2 cellular contexts compared by ENCODE assay signal in genomic region chr22:36612458-36612857, GRCh38.
TF ChIP-seq lines count a peak whose summit lies in the region.

No MANE protein-coding gene starts in this region.

TF ChIP-seq in IMR-90, 13 proteins besides CTCF, POLR2A, EP300 and RAD21:
- TF ChIP-seq SMC3 (IDR thresholded peaks at IDR 0.05; ENCODE audit: low read depth, low read length) = no peak
- TF ChIP-seq RCOR1 (IDR thresholded peaks at IDR 0.05; ENCODE audit: insufficient replicate concordance, low read length) = no peak
- no peak for TF ChIP-seq MAFK (IDR thresholded peaks at IDR 0.05; ENCODE audit: low read depth, low read length)
- TF ChIP-seq, protein P1, sequence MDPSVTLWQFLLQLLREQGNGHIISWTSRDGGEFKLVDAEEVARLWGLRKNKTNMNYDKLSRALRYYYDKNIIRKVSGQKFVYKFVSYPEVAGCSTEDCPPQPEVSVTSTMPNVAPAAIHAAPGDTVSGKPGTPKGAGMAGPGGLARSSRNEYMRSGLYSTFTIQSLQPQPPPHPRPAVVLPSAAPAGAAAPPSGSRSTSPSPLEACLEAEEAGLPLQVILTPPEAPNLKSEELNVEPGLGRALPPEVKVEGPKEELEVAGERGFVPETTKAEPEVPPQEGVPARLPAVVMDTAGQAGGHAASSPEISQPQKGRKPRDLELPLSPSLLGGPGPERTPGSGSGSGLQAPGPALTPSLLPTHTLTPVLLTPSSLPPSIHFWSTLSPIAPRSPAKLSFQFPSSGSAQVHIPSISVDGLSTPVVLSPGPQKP (IDR thresholded peaks at IDR 0.05; ENCODE audit: borderline replicate concordance, low read depth, low read length) = no peak
- TF ChIP-seq MAZ (IDR thresholded peaks at IDR 0.05; ENCODE audit: borderline replicate concordance, low read depth, low read length) = no peak
- TF ChIP-seq FOS (IDR thresholded peaks at IDR 0.05; ENCODE audit: low read depth, low read length) = no peak
- no peak for TF ChIP-seq RFX5 (IDR thresholded peaks at IDR 0.05; ENCODE audit: low read depth, low read length)
- TF ChIP-seq CEBPB (IDR thresholded peaks at IDR 0.05; ENCODE audit: low read depth, low read length) = no peak
- TF ChIP-seq CHD1 (IDR thresholded peaks at IDR 0.05; ENCODE audit: low read depth, low read length) = no peak
- TF ChIP-seq USF2 (IDR thresholded peaks at IDR 0.05; ENCODE audit: low read depth, low read length) = no peak
- TF ChIP-seq MXI1 (IDR thresholded peaks at IDR 0.05; ENCODE audit: borderline replicate concordance, low read depth, low read length) = no peak
- TF ChIP-seq NFE2L2 (IDR thresholded peaks at IDR 0.05; ENCODE audit: low read depth, low read length) = no peak
- TF ChIP-seq BHLHE40 (IDR thresholded peaks at IDR 0.05; ENCODE audit: low read depth, low read length) = no peak

TF ChIP-seq in H1, 55 proteins besides CTCF, POLR2A, EP300 and RAD21:
- TF ChIP-seq SP2 (IDR thresholded peaks at IDR 0.05; ENCODE audit: low read length) (no peak), CBX5 (IDR thresholded peaks at IDR 0.05; ENCODE audit: low read depth, low read length) (no peak), SRF (IDR thresholded peaks at IDR 0.05; ENCODE audit: low read depth, low read length) (no peak), ATF3 (IDR thresholded peaks at IDR 0.05; ENCODE audit: insufficient read depth, low read depth, low read length) (no peak), ASH2L (IDR thresholded peaks at IDR 0.05; ENCODE audit: low read length) (no peak), SIN3A (conservative IDR thresholded peaks at IDR 0.05 in 1 of 2, IDR thresholded peaks at IDR 0.05 in 1 of 2; ENCODE audit: low read depth in 1 of 2, low read length in 2 of 2) (no peak), CBX8 (IDR thresholded peaks at IDR 0.05; ENCODE audit: borderline replicate concordance, low read depth, low read length) (no peak), FOSL1 (IDR thresholded peaks at IDR 0.05; ENCODE audit: insufficient read depth, low read depth, low read length) (no peak), SIRT6 (IDR thresholded peaks at IDR 0.05; ENCODE audit: low read length) (no peak), BACH1 (IDR thresholded peaks at IDR 0.05; ENCODE audit: low read length) (no peak), CHD1 (IDR thresholded peaks at IDR 0.05; ENCODE audit: low read depth, low read length) (no peak), ZNF274 (IDR thresholded peaks at IDR 0.05; ENCODE audit: borderline replicate concordance, extremely low read depth, low read length) (no peak), TEAD4 (IDR thresholded peaks at IDR 0.05; ENCODE audit: low read depth, low read length) (no peak), RFX5 (IDR thresholded peaks at IDR 0.05; ENCODE audit: borderline replicate concordance, low read depth, low read length) (no peak), POU5F1 (IDR thresholded peaks at IDR 0.05; ENCODE audit: low read depth, low read length) (no peak), HDAC2 (IDR thresholded peaks at IDR 0.05; ENCODE audit: borderline replicate concordance in 1 of 2, low read depth in 2 of 2, low read length in 2 of 2) (no peak), GABPA (IDR thresholded peaks at IDR 0.05; ENCODE audit: borderline replicate concordance, insufficient read depth, low read length) (no peak), CREB1 (IDR thresholded peaks at IDR 0.05) (no peak), BRCA1 (IDR thresholded peaks at IDR 0.05; ENCODE audit: low read depth, low read length) (no peak)
